ENCODE assay signal across 8 cellular contexts in genomic region chr14:24113801-24114535, GRCh38. TPM values are rescaled to one million over a fixed set of nuclear protein-coding genes. Genes with fewer than 3 reads are reported as not detected.
DNase-seq lines count a peak whose midpoint lies in the region; ATAC-seq, FAIRE-seq and TF ChIP-seq lines count a peak whose summit lies in the region.

No MANE protein-coding gene starts in this region.

- no peaks in the 10 kb centered on the region for H3K27me3 ChIP-seq in bronchial epithelial cell (ENCODE audit: control insufficient read depth, insufficient read depth, low read length)

- TF ChIP-seq CTCF in WI38 (IDR thresholded peaks at IDR 0.05; ENCODE audit: low read depth, low read length), result no peak
- no peak for TF ChIP-seq CTCF in bronchial epithelial cell (IDR thresholded peaks at IDR 0.05; ENCODE audit: insufficient read depth, low read length, severe bottlenecking)

- H3K4me3 ChIP-seq in WI38 (ENCODE audit: low read depth, low read length) (peak overlapping the region; percentile 72), bronchial epithelial cell (ENCODE audit: low read depth, low read length) (peak overlapping the region; percentile 60)

- ATAC-seq in GM18520 (IDR thresholded peaks at IDR 0.05; ENCODE audit: unreplicated experiment) (peak; percentile 0), HG03097 (IDR thresholded peaks at IDR 0.05; ENCODE audit: low FRiP score, unreplicated experiment) (peak; percentile 34)

- DNase-seq in 8988T, result peak; percentile 40
- DNase-seq in NCI-H2196 (lab: John Stamatoyannopoulos, UW; ENCODE audit: unreplicated experiment), result peak; percentile 90
- peak; percentile 76 for DNase-seq in bronchial epithelial cell (ENCODE audit: low read depth)
- DNase-seq in inferior parietal cortex (ENCODE audit: extremely low spot score), result peak; percentile 89
- peak; percentile 54 for DNase-seq in smooth muscle cell of the brain vasculature (ENCODE audit: low read depth, low spot score)

- FAIRE-seq in bronchial epithelial cell (lab: Jason Lieb, UNC), result no peak

- H3K36me3 ChIP-seq in bronchial epithelial cell (ENCODE audit: control insufficient read depth, insufficient read depth, low read length), result peaks cover 14% of the 10 kb centered on the region

RNA-seq across cellular contexts. Expression of gene DCAF11, which starts 0.6 kb away (rescaled TPM):
- 70.5 and 83.5 TPM in 2 replicates for total RNA-seq in bronchial epithelial cell

RNA-seq across cellular contexts. Expression of gene NRL, which starts 0.8 kb away (rescaled TPM):
- 0.64 and 0.79 TPM in 2 replicates for total RNA-seq in bronchial epithelial cell

RNA-seq across cellular contexts. Expression of gene FITM1, which starts 16.5 kb away (rescaled TPM):
- total RNA-seq in bronchial epithelial cell, result 0.51 TPM in 1 of 2 replicates, not detected in the other

RNA-seq across cellular contexts. Expression of gene PCK2, which starts 19.9 kb away (rescaled TPM):
- 84.8 and 223 TPM in 2 replicates for total RNA-seq in bronchial epithelial cell

RNA-seq across cellular contexts. Expression of gene PSME1, which starts 22.0 kb away (rescaled TPM):
- 65.0 and 71.8 TPM in 2 replicates for total RNA-seq in bronchial epithelial cell

Comparison
In these comparisons a context has a peak if more than half of its experiments do, and no peak if none do; other contexts are left out.
1. Peak in every context shown above with its lines: DNase-seq, ATAC-seq and H3K4me3 ChIP-seq.
2. DNase-seq: peak in every context shown above with its lines; median percentile 90 in NCI-H2196; 89 in inferior parietal cortex; 76 in bronchial epithelial cell; 54 in smooth muscle cell of the brain vasculature; 40 in 8988T.